Comparison of ENCODE assay signal across 21 cellular contexts in genomic region chr2:13616656-13617055, GRCh38.
DNase-seq lines count a peak whose midpoint lies in the region.
"Had no signal": no experiment of that assay in that cellular context is flagged by ENCODE, and none has a peak within 500 bp of the region (broad histone marks: within the 10 kb centered on the region; RNA-seq: fewer than 3 reads in every experiment).

No MANE protein-coding gene starts in this region.

- H3K9me3 ChIP-seq in SJCRH30 (replicated peaks), result no peaks in the 10 kb centered on the region

- no peak overlapping the region for H3K4me3 ChIP-seq in SJCRH30
- H3K4me3 ChIP-seq: BLaER1, K562 had no signal

- H3K4me1 ChIP-seq in SJCRH30, result no peaks in the 10 kb centered on the region; the same call in 1 of the 2 replicates
- H3K4me1 ChIP-seq: BLaER1 had no signal

- H3K36me3 ChIP-seq in SJCRH30, result no peaks in the 10 kb centered on the region
- H3K36me3 ChIP-seq: BLaER1 had no signal

- H3K27me3 ChIP-seq in SJCRH30, result no peaks in the 10 kb centered on the region
- H3K27me3 ChIP-seq: BLaER1 had no signal

- DNase-seq in DMS 273 (lab: John Stamatoyannopoulos, UW; ENCODE audit: unreplicated experiment), result peak; percentile 95
- peak; percentile 98 for DNase-seq in NCI-H2171 treated with DMSO at 0.1 percent for 48 hours (lab: John Stamatoyannopoulos, UW)
- peak; percentile 9 to 57 for DNase-seq in SJCRH30
- DNase-seq in retina, result peak; percentile 6
- DNase-seq in activated gamma-delta T cell treated with Interleukin-2 at 50 U/mL for 16 hours, result no peak
- no peak for DNase-seq in NOMO-1 (lab: John Stamatoyannopoulos, UW; ENCODE audit: unreplicated experiment in 2 of 2)
- no peak for DNase-seq in activated gamma-delta T cell (lab: John Stamatoyannopoulos, UW)
- DNase-seq: CD4-positive, alpha-beta T cell; EL; GF-D8; MM.1S; NCI-H1048; NCI-H1417 treated with DMSO at 0.1 percent for 48 hours; NCI-H1930; NCI-H446 treated with DMSO at 0.1 percent for 48 hours; NCI-H774; SHP77 treated with DMSO at 0.1 percent for 48 hours had no signal

- H3K27ac ChIP-seq in SJCRH30, result no peak overlapping the region
- H3K27ac ChIP-seq: BLaER1, HL-60, RWPE1 had no signal

Comparison
In these comparisons a context has a peak if more than half of its experiments do, and no peak if none do; other contexts are left out.
1. DNase-seq: peak in DMS 273 (single experiment), NCI-H2171 treated with DMSO at 0.1 percent for 48 hours (single experiment), SJCRH30 (2 of 2) and retina (single experiment); none in activated gamma-delta T cell treated with Interleukin-2 at 50 U/mL for 16 hours (single experiment), NOMO-1 (0 of 2) and activated gamma-delta T cell (single experiment).